Comparison of ENCODE assay signal across 14 cellular contexts in genomic region chr15:39641187-39641889, GRCh38.
A peak's percentile ranks its signal among the peaks of the same experiment; 100 is the strongest.
DNase-seq lines count a peak whose midpoint lies in the region; ATAC-seq and TF ChIP-seq lines count a peak whose summit lies in the region.
"Had no signal": no experiment of that assay in that cellular context is flagged by ENCODE, and none has a peak within 500 bp of the region (broad histone marks: within the 10 kb centered on the region; RNA-seq: fewer than 3 reads in every experiment).

No MANE protein-coding gene starts in this region.

- no peaks in the 10 kb centered on the region for H3K9me3 Mint-ChIP-seq in natural killer cell treated with Interleukin-12 subunit alpha and Interleukin-12 subunit beta and Interleukin-15 and Interleukin-18, amount 100 ng/mL, for 72 hours
- H3K9me3 Mint-ChIP-seq in activated CD4-positive, alpha-beta memory T cell treated with anti-CD3 and anti-CD28 coated beads for 36 hours = no peaks in the 10 kb centered on the region
- H3K9me3 Mint-ChIP-seq: activated T-cell treated with anti-CD3 and anti-CD28 coated beads, Interleukin-2, amount 50 U/mL, for 4 hours; memory B cell had no signal

- peak overlapping the region; percentile 87 for H3K27ac ChIP-seq in mammary epithelial cell (ENCODE audit: insufficient read depth, low read depth, low read length)
- H3K27ac ChIP-seq: right atrium auricular region had no signal

- H3K27me3 ChIP-seq in mammary epithelial cell (ENCODE audit: insufficient read depth, low read length) = no peaks in the 10 kb centered on the region
- H3K27me3 ChIP-seq: right atrium auricular region had no signal

- peak overlapping the region; percentile 64 for H3K4me2 ChIP-seq in mammary epithelial cell (ENCODE audit: insufficient read depth, low read depth, low read length)

- peak in 1 of 2 donors; percentile 83 for ATAC-seq in natural killer cell treated with Interleukin-12 subunit alpha and Interleukin-12 subunit beta and Interleukin-15 and Interleukin-18, amount 100 ng/mL, for 72 hours
- no peak for ATAC-seq in HG03342 (IDR thresholded peaks at IDR 0.05; ENCODE audit: unreplicated experiment)

- no peaks in the 10 kb centered on the region for H3K36me3 Mint-ChIP-seq in natural killer cell treated with Interleukin-12 subunit alpha and Interleukin-12 subunit beta and Interleukin-15 and Interleukin-18, amount 100 ng/mL, for 72 hours
- no peaks in the 10 kb centered on the region for H3K36me3 Mint-ChIP-seq in activated CD4-positive, alpha-beta memory T cell treated with anti-CD3 and anti-CD28 coated beads for 36 hours
- H3K36me3 Mint-ChIP-seq: memory B cell had no signal

- dilution Hi-C loops in mammary epithelial cell (cut with HindIII; ENCODE audit: low sequenced_read_pairs) = no loop called here

- H3K79me2 ChIP-seq in mammary epithelial cell (ENCODE audit: insufficient read depth, low read length) = no peaks in the 10 kb centered on the region

- CTCF ChIA-PET in mammary epithelial cell (lab: Charles Lee; ENCODE audit: low non-redundant PET) = no interaction called here
- CTCF ChIA-PET in activated CD4-positive, alpha-beta memory T cell treated with anti-CD3 and anti-CD28 coated beads for 36 hours (lab: Charles Lee) = no interaction called here

- peaks cover 0 to 2% of the 10 kb centered on the region in 2 donors for H3K27me3 Mint-ChIP-seq in natural killer cell treated with Interleukin-12 subunit alpha and Interleukin-12 subunit beta and Interleukin-15 and Interleukin-18, amount 100 ng/mL, for 72 hours
- peaks cover 3% of the 10 kb centered on the region for H3K27me3 Mint-ChIP-seq in activated CD4-positive, alpha-beta memory T cell treated with anti-CD3 and anti-CD28 coated beads for 36 hours

- POLR2A ChIA-PET in activated CD4-positive, alpha-beta memory T cell treated with anti-CD3 and anti-CD28 coated beads for 36 hours (lab: Charles Lee) = interaction anchor here (1.4 kb wide), 1 partner anchor 12 kb away, joined by 3 read pairs; no protein-coding TSS in a partner anchor

- TF ChIP-seq CTCF in mammary epithelial cell (conservative IDR thresholded peaks at IDR 0.05 in 1 of 2, IDR thresholded peaks at IDR 0.05 in 1 of 2; ENCODE audit: extremely low read depth in 1 of 2, insufficient read depth in 1 of 2, low read depth in 1 of 2, low read length in 2 of 2) = no peak

- no TSS peak for BruUV-seq in mammary epithelial cell (replicated peaks; lab: Mats Ljungman, UMichigan)

- DNase-seq in EL = peak; percentile 34
- peak; percentile 74 for DNase-seq in NCI-H226
- peak; percentile 87 for DNase-seq in mammary epithelial cell
- DNase-seq in natural killer cell treated with Interleukin-12 subunit alpha and Interleukin-12 subunit beta and Interleukin-15 and Interleukin-18, amount 100 ng/mL, for 72 hours (ENCODE audit: low spot score) = no peak
- DNase-seq in NCI-H2081 treated with DMSO at 0.1 percent for 48 hours (lab: John Stamatoyannopoulos, UW) = no peak
- no peak for DNase-seq in activated CD4-positive, alpha-beta memory T cell treated with anti-CD3 and anti-CD28 coated beads for 36 hours
- no peak for DNase-seq in GM19238 (ENCODE audit: insufficient read length, low spot score)
- DNase-seq: activated T-cell treated with anti-CD3 and anti-CD28 coated beads, Interleukin-2, amount 50 U/mL, for 4 hours; cortex of kidney; DMS 273 treated with DMSO at 0.1 percent for 48 hours; NCI-H774 had no signal

- peaks cover 27% of the 10 kb centered on the region for H3K4me1 ChIP-seq in mammary epithelial cell (ENCODE audit: insufficient read depth, low read length)

- in situ Hi-C loops in mammary epithelial cell (cut with MboI; ENCODE audit: low sequenced_read_pairs in 2 of 2) = no loop called here

- H3K36me3 ChIP-seq in mammary epithelial cell (ENCODE audit: insufficient read depth, low read length) = no peaks in the 10 kb centered on the region
- H3K36me3 ChIP-seq: right atrium auricular region had no signal

- no peak overlapping the region for H3K9ac ChIP-seq in mammary epithelial cell (ENCODE audit: insufficient read depth, low read length)

- peak overlapping the region; percentile 36 for H3K4me3 Mint-ChIP-seq in natural killer cell treated with Interleukin-12 subunit alpha and Interleukin-12 subunit beta and Interleukin-15 and Interleukin-18, amount 100 ng/mL, for 72 hours
- H3K4me3 Mint-ChIP-seq in activated CD4-positive, alpha-beta memory T cell treated with anti-CD3 and anti-CD28 coated beads for 36 hours = no peak overlapping the region
- H3K4me3 Mint-ChIP-seq: activated T-cell treated with anti-CD3 and anti-CD28 coated beads, Interleukin-2, amount 50 U/mL, for 4 hours; memory B cell had no signal

- 75% methylated on average over 11 of the region's 11 CpGs for WGBS in mammary epithelial cell (ENCODE audit: low coverage, missing lambda C conversion rate)

- peaks cover 19 to 27% of the 10 kb centered on the region in 2 donors for H3K4me1 Mint-ChIP-seq in natural killer cell treated with Interleukin-12 subunit alpha and Interleukin-12 subunit beta and Interleukin-15 and Interleukin-18, amount 100 ng/mL, for 72 hours (ENCODE audit: low read depth in 2 of 2)
- H3K4me1 Mint-ChIP-seq in activated CD4-positive, alpha-beta memory T cell treated with anti-CD3 and anti-CD28 coated beads for 36 hours (ENCODE audit: low read depth) = peaks cover 26% of the 10 kb centered on the region
- H3K4me1 Mint-ChIP-seq: memory B cell had no signal

- H4K20me1 ChIP-seq in mammary epithelial cell (ENCODE audit: insufficient read depth, low read length) = no peaks in the 10 kb centered on the region

- no peak overlapping the region for H3K4me3 ChIP-seq in mammary epithelial cell (replicated peaks in 1 of 3; ENCODE audit: insufficient read depth in 1 of 3, low read depth in 2 of 3, low read length in 3 of 3)
- H3K4me3 ChIP-seq: right atrium auricular region had no signal

- intact Hi-C loops in mammary epithelial cell (cut with micrococcal nuclease) = no loop called here
- intact Hi-C loops in activated CD4-positive, alpha-beta memory T cell treated with anti-CD3 and anti-CD28 coated beads for 36 hours (cut with micrococcal nuclease) = no loop called here

- H3K9me3 ChIP-seq in mammary epithelial cell (replicated peaks; ENCODE audit: insufficient read depth, low read length) = no peaks in the 10 kb centered on the region
- H3K9me3 ChIP-seq: right atrium auricular region had no signal

- no peak overlapping the region for H3K27ac Mint-ChIP-seq in natural killer cell treated with Interleukin-12 subunit alpha and Interleukin-12 subunit beta and Interleukin-15 and Interleukin-18, amount 100 ng/mL, for 72 hours
- no peak overlapping the region for H3K27ac Mint-ChIP-seq in activated CD4-positive, alpha-beta memory T cell treated with anti-CD3 and anti-CD28 coated beads for 36 hours
- H3K27ac Mint-ChIP-seq: memory B cell had no signal

- H2AFZ ChIP-seq in mammary epithelial cell (ENCODE audit: low read depth, low read length) = no peak overlapping the region

Comparison
In these comparisons a context has a peak if more than half of its experiments do, and no peak if none do; other contexts are left out.
1. DNase-seq: peak in EL (single experiment), NCI-H226 (single experiment) and mammary epithelial cell (single experiment); none in natural killer cell treated with Interleukin-12 subunit alpha and Interleukin-12 subunit beta and Interleukin-15 and Interleukin-18, amount 100 ng/mL, for 72 hours (single experiment), NCI-H2081 treated with DMSO at 0.1 percent for 48 hours (single experiment), activated CD4-positive, alpha-beta memory T cell treated with anti-CD3 and anti-CD28 coated beads for 36 hours (single experiment) and GM19238 (single experiment).